In genomic region chr3:41866298-41866697, GRCh38 we compare ENCODE assay signal across 26 cellular contexts.
"Had no signal": no experiment of that assay in that cellular context is flagged by ENCODE, and none has a peak within 500 bp of the region (broad histone marks: within the 10 kb centered on the region; RNA-seq: fewer than 3 reads in every experiment).

No MANE protein-coding gene starts in this region.

- ATAC-seq: stimulated activated effector memory CD8-positive, alpha-beta T cell treated with anti-CD3 and anti-CD28 coated beads, Interleukin-12 subunit alpha, Interleukin-12 subunit beta, amount 100 ng/mL, for 72 hours; stimulated activated memory B cell treated with anti-CD40 and anti-IgM and Interleukin-4, amounts not matched to agents 10 μg/mL and 1 μg/mL and 100 μg/mL, for 72 hours; stimulated activated naive B cell treated with anti-CD40 and anti-IgM and Interleukin-4, amounts not matched to agents 10 μg/mL and 1 μg/mL and 100 μg/mL, for 72 hours; stimulated activated naive CD8-positive, alpha-beta T cell treated with anti-CD3 and anti-CD28 coated beads, Interleukin-15, amount 100 ng/mL, for 72 hours; stimulated activated naive CD8-positive, alpha-beta T cell treated with anti-CD3 and anti-CD28 coated beads, Interleukin-15, Interleukin-2, amounts not matched to agents 100 U/mL and 50 U/mL, for 24 hours; upper lobe of right lung had no signal

- H3K36me3 ChIP-seq: stomach, suprapubic skin, thoracic aorta, thyroid gland, tibial nerve, transverse colon, upper lobe of left lung, upper lobe of right lung, uterus, vagina had no signal

- H3K4me3 ChIP-seq: stomach, suprapubic skin, testis, thoracic aorta, thyroid gland, tibial artery, tibial nerve, transverse colon, upper lobe of left lung, upper lobe of right lung, uterus, vagina had no signal

- H3K4me1 ChIP-seq: stomach, suprapubic skin, testis, thyroid gland, tibial artery, tibial nerve, transverse colon, upper lobe of left lung, upper lobe of right lung, uterus, vagina had no signal

- H3K27me3 ChIP-seq: stomach, suprapubic skin, testis, thyroid gland, tibial artery, tibial nerve, transverse colon, upper lobe of left lung, upper lobe of right lung, uterus, vagina had no signal

- DNase-seq: stimulated activated CD4-positive, alpha-beta T cell treated with anti-CD3 and anti-CD28 coated beads, Interleukin-2, amount 100 ng/mL, for 48 hours; stimulated activated CD4-positive, alpha-beta T cell treated with anti-CD3 and anti-CD28 coated beads, Interleukin-4, amount 100 ng/mL, for 1 hour; stimulated activated CD4-positive, alpha-beta T cell treated with anti-CD3 and anti-CD28 coated beads, Interleukin-4, amount 100 ng/mL, for 24 hours; stimulated activated CD4-positive, alpha-beta T cell treated with anti-CD3 and anti-CD28 coated beads, Interleukin-4, amount 100 ng/mL, for 4 hours; stimulated activated CD8-positive, alpha-beta memory T cell treated with anti-CD3 and anti-CD28 coated beads, Interleukin-4, amount 100 ng/mL, for 48 hours; stimulated activated naive B cell treated with anti-CD40 and anti-IgM and Interleukin-4, amounts not matched to agents 10 μg/mL and 1 μg/mL and 100 μg/mL, for 72 hours; stimulated activated naive CD4-positive, alpha-beta T cell; stimulated activated naive CD4-positive, alpha-beta T cell treated with Interleukin-2 at 50 U/mL for 16 hours; stimulated activated naive CD8-positive, alpha-beta T cell treated with anti-CD3 and anti-CD28 coated beads, Interleukin-15, amount 100 ng/mL, for 72 hours; stimulated activated naive CD8-positive, alpha-beta T cell treated with anti-CD3 and anti-CD28 coated beads, Interleukin-15, Interleukin-2, amounts not matched to agents 100 U/mL and 50 U/mL, for 24 hours; stomach; substantia nigra; testis; thyroid gland; tibial artery; transverse colon; trophoblast cell; upper lobe of left lung; upper lobe of right lung; uterus had no signal

- H3K9me3 ChIP-seq: stomach, suprapubic skin, testis, thoracic aorta, thyroid gland, tibial artery, transverse colon, upper lobe of left lung, upper lobe of right lung, uterus, vagina had no signal

- H3K27ac ChIP-seq: stomach, suprapubic skin, testis, thoracic aorta, thyroid gland, tibial artery, tibial nerve, transverse colon, upper lobe of left lung, upper lobe of right lung, uterus, vagina had no signal
